ENCODE assay signal across 18 cellular contexts in the genomic region with DNA sequence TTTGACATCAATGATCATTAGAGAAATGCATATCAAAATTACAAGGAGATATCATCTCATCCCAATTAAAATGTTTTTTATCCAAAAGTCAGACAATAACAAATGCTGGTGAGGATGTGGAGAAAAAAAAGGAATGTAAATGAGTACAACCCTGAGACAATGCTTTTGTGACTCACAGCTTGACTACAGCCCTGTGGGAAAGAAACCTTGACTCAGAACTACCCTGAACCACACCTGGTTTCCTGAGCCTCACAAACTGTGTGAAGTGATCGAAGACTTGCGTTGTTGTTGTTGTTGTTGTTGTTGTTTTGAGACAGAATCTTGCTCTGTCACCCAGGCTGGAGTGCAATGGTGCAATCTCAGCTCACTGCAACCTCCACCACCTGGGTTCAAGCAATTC.
DNase-seq lines count a peak whose midpoint lies in the region; ATAC-seq and TF ChIP-seq lines count a peak whose summit lies in the region.
"Had no signal": no experiment of that assay in that cellular context is flagged by ENCODE, and none has a peak within 500 bp of the region (broad histone marks: within the 10 kb centered on the region; RNA-seq: fewer than 3 reads in every experiment).

No MANE protein-coding gene starts in this region.

- H3K9me3 Mint-ChIP-seq in activated CD4-positive, alpha-beta T cell treated with anti-CD3 and anti-CD28 coated beads for 36 hours (ENCODE audit: low read depth): peaks cover 9% of the 10 kb centered on the region
- peaks cover 0 to 8% of the 10 kb centered on the region in 2 donors for H3K9me3 Mint-ChIP-seq in activated naive CD4-positive, alpha-beta T cell treated with anti-CD3 and anti-CD28 coated beads, Interleukin-2, amount 50 U/mL, for 72 hours
- H3K9me3 Mint-ChIP-seq in activated naive CD8-positive, alpha-beta T cell treated with anti-CD3 and anti-CD28 coated beads, Interleukin-2, amount 50 U/mL, for 24 hours: peaks cover 22% of the 10 kb centered on the region

- no peaks in the 10 kb centered on the region for H3K27me3 ChIP-seq in foreskin keratinocyte

- H3K4me1 ChIP-seq in foreskin keratinocyte: peaks cover 6% of the 10 kb centered on the region
- H3K4me1 ChIP-seq: A549 had no signal

- no peak overlapping the region for H3K27ac Mint-ChIP-seq in activated CD4-positive, alpha-beta T cell treated with anti-CD3 and anti-CD28 coated beads for 36 hours
- no peak overlapping the region for H3K27ac Mint-ChIP-seq in activated naive CD4-positive, alpha-beta T cell treated with anti-CD3 and anti-CD28 coated beads, Interleukin-2, amount 50 U/mL, for 72 hours
- no peak overlapping the region for H3K27ac Mint-ChIP-seq in activated naive CD8-positive, alpha-beta T cell treated with anti-CD3 and anti-CD28 coated beads, Interleukin-2, amount 50 U/mL, for 24 hours
- H3K27ac Mint-ChIP-seq: CD14-positive monocyte; CD4-positive, alpha-beta memory T cell; H9 had no signal

- POLR2A ChIA-PET in activated CD4-positive, alpha-beta T cell treated with anti-CD3 and anti-CD28 coated beads for 36 hours (lab: Charles Lee): no interaction called here

- H3K27me3 Mint-ChIP-seq in activated CD4-positive, alpha-beta T cell treated with anti-CD3 and anti-CD28 coated beads for 36 hours: peaks cover 5% of the 10 kb centered on the region
- peaks cover 7% of the 10 kb centered on the region for H3K27me3 Mint-ChIP-seq in activated naive CD8-positive, alpha-beta T cell treated with anti-CD3 and anti-CD28 coated beads, Interleukin-2, amount 50 U/mL, for 24 hours

- no peak for TF ChIP-seq CTCF in foreskin keratinocyte (conservative IDR thresholded peaks at IDR 0.05)

- H3K36me3 Mint-ChIP-seq in activated CD4-positive, alpha-beta T cell treated with anti-CD3 and anti-CD28 coated beads for 36 hours (ENCODE audit: low read depth): no peaks in the 10 kb centered on the region
- peaks cover 5 to 7% of the 10 kb centered on the region in 2 donors for H3K36me3 Mint-ChIP-seq in activated naive CD4-positive, alpha-beta T cell treated with anti-CD3 and anti-CD28 coated beads, Interleukin-2, amount 50 U/mL, for 72 hours
- no peaks in the 10 kb centered on the region for H3K36me3 Mint-ChIP-seq in activated naive CD8-positive, alpha-beta T cell treated with anti-CD3 and anti-CD28 coated beads, Interleukin-2, amount 50 U/mL, for 24 hours (ENCODE audit: low read depth)
- H3K36me3 Mint-ChIP-seq: CD14-positive monocyte; CD4-positive, alpha-beta memory T cell had no signal

- peak; percentile 17 for DNase-seq in activated CD4-positive, alpha-beta T cell treated with anti-CD3 and anti-CD28 coated beads for 36 hours
- no peak for DNase-seq in activated CD4-positive, alpha-beta T cell treated with anti-CD3 and anti-CD28 coated beads, Interleukin-2, amount 50 U/mL, for 1 hour
- DNase-seq in activated naive CD4-positive, alpha-beta T cell treated with anti-CD3 and anti-CD28 coated beads, Interleukin-2, amount 50 U/mL, for 72 hours (ENCODE audit: low spot score in 2 of 2): no peak
- DNase-seq in activated naive CD4-positive, alpha-beta T cell (lab: John Stamatoyannopoulos, UW): no peak
- peak; percentile 36 to 70 for DNase-seq in foreskin keratinocyte
- DNase-seq in activated naive CD8-positive, alpha-beta T cell treated with anti-CD3 and anti-CD28 coated beads, Interleukin-2, amount 50 U/mL, for 24 hours: no peak
- DNase-seq in anterior cingulate cortex (lab: John Stamatoyannopoulos, UW): no peak
- DNase-seq: AML-193; CD4-positive, alpha-beta memory T cell; DMS153; DMS79; GDM1; H9 had no signal

- H3K4me3 Mint-ChIP-seq in activated CD4-positive, alpha-beta T cell treated with anti-CD3 and anti-CD28 coated beads for 36 hours: no peak overlapping the region
- H3K4me3 Mint-ChIP-seq in activated naive CD8-positive, alpha-beta T cell treated with anti-CD3 and anti-CD28 coated beads, Interleukin-2, amount 50 U/mL, for 24 hours: no peak overlapping the region
- H3K4me3 Mint-ChIP-seq: CD14-positive monocyte; CD4-positive, alpha-beta memory T cell; H9 had no signal

- H3K4me1 Mint-ChIP-seq in activated CD4-positive, alpha-beta T cell treated with anti-CD3 and anti-CD28 coated beads for 36 hours: no peaks in the 10 kb centered on the region
- no peaks in the 10 kb centered on the region for H3K4me1 Mint-ChIP-seq in activated naive CD8-positive, alpha-beta T cell treated with anti-CD3 and anti-CD28 coated beads, Interleukin-2, amount 50 U/mL, for 24 hours
- H3K4me1 Mint-ChIP-seq: CD14-positive monocyte; CD4-positive, alpha-beta memory T cell had no signal

- peak; percentile 85 for ATAC-seq in activated CD4-positive, alpha-beta T cell treated with anti-CD3 and anti-CD28 coated beads for 36 hours
- ATAC-seq in activated naive CD4-positive, alpha-beta T cell treated with anti-CD3 and anti-CD28 coated beads, Interleukin-2, amount 50 U/mL, for 72 hours: peak; percentile 71 to 90
- peak; percentile 100 for ATAC-seq in foreskin keratinocyte
- no peak for ATAC-seq in activated naive CD8-positive, alpha-beta T cell treated with anti-CD3 and anti-CD28 coated beads, Interleukin-2, amount 50 U/mL, for 24 hours
- no peak for ATAC-seq in GM18519 (IDR thresholded peaks at IDR 0.05; ENCODE audit: low FRiP score, unreplicated experiment)
- ATAC-seq: A549, HepG2 had no signal

- peak overlapping the region; percentile 25 for H3K27ac ChIP-seq in foreskin keratinocyte
- H3K27ac ChIP-seq: 22Rv1, A549 had no signal

- CTCF ChIA-PET in activated CD4-positive, alpha-beta T cell treated with anti-CD3 and anti-CD28 coated beads for 36 hours (lab: Charles Lee): no interaction called here

- intact Hi-C loops in activated CD4-positive, alpha-beta T cell treated with anti-CD3 and anti-CD28 coated beads for 36 hours (cut with DNase I, micrococcal nuclease): no loop called here

Comparison
In these comparisons a context has a peak if more than half of its experiments do, and no peak if none do; other contexts are left out.
1. DNase-seq: peak in activated CD4-positive, alpha-beta T cell treated with anti-CD3 and anti-CD28 coated beads for 36 hours (single experiment) and foreskin keratinocyte (2 of 2); none in activated CD4-positive, alpha-beta T cell treated with anti-CD3 and anti-CD28 coated beads, Interleukin-2, amount 50 U/mL, for 1 hour (single experiment), activated naive CD4-positive, alpha-beta T cell treated with anti-CD3 and anti-CD28 coated beads, Interleukin-2, amount 50 U/mL, for 72 hours (0 of 2), activated naive CD4-positive, alpha-beta T cell (0 of 4), activated naive CD8-positive, alpha-beta T cell treated with anti-CD3 and anti-CD28 coated beads, Interleukin-2, amount 50 U/mL, for 24 hours (single experiment) and anterior cingulate cortex (0 of 58).
2. ATAC-seq: peak in activated CD4-positive, alpha-beta T cell treated with anti-CD3 and anti-CD28 coated beads for 36 hours (single experiment), activated naive CD4-positive, alpha-beta T cell treated with anti-CD3 and anti-CD28 coated beads, Interleukin-2, amount 50 U/mL, for 72 hours (2 of 2) and foreskin keratinocyte (single experiment); none in activated naive CD8-positive, alpha-beta T cell treated with anti-CD3 and anti-CD28 coated beads, Interleukin-2, amount 50 U/mL, for 24 hours (single experiment) and GM18519 (single experiment).